Comparison of ENCODE assay signal across 8 cellular contexts in genomic region chr16:53743149-53743566, GRCh38. TPM values are rescaled to one million over a fixed set of nuclear protein-coding genes. Genes with fewer than 3 reads are reported as not detected.
DNase-seq lines count a peak whose midpoint lies in the region; ATAC-seq, FAIRE-seq and TF ChIP-seq lines count a peak whose summit lies in the region.

No MANE protein-coding gene starts in this region.

- H3K27me3 ChIP-seq in foreskin keratinocyte (no peaks in the 10 kb centered on the region), tibial artery (no peaks in the 10 kb centered on the region)

- no peak for TF ChIP-seq POLR2A in H54 (IDR thresholded peaks at IDR 0.05; ENCODE audit: low read depth, low read length)

- FAIRE-seq in H54 (lab: Jason Lieb, UNC): peak; percentile 80

- no peak for ATAC-seq in foreskin keratinocyte

- DNase-seq in CMK (ENCODE audit: low read depth): peak; percentile 31
- DNase-seq in H54 (ENCODE audit: insufficient read length, low spot score): no peak
- DNase-seq in SKM-1 (lab: John Stamatoyannopoulos, UW; ENCODE audit: unreplicated experiment): peak; percentile 8
- peak in 1 of 2 donors; percentile 29 for DNase-seq in foreskin keratinocyte
- no peak for DNase-seq in tibial artery
- DNase-seq in mesenteric fat pad (ENCODE audit: low spot score): no peak
- no peak for DNase-seq in cerebellar nuclear complex (lab: John Stamatoyannopoulos, UW)
- no peak for DNase-seq in NCI-H524 treated with DMSO at 0.1 percent for 48 hours (lab: John Stamatoyannopoulos, UW)

- H3K36me3 ChIP-seq in tibial artery: no peaks in the 10 kb centered on the region

- H3K9me3 ChIP-seq in tibial artery: no peaks in the 10 kb centered on the region

- intact Hi-C loops in tibial artery (cut with DNase I; ENCODE audit: low total_unique reads): no loop called here

- TF ChIP-seq CTCF in foreskin keratinocyte (conservative IDR thresholded peaks at IDR 0.05) (peak; percentile 69), tibial artery (IDR thresholded peaks at IDR 0.05) (peak; percentile 31 to 37)

- no peak overlapping the region for H3K4me3 ChIP-seq in tibial artery

- H3K27ac ChIP-seq in foreskin keratinocyte (no peak overlapping the region), tibial artery (no peak overlapping the region)

- H3K4me1 ChIP-seq in foreskin keratinocyte (peaks cover 42% of the 10 kb centered on the region), tibial artery (peaks cover 0 to 40% (median 12%) of the 10 kb centered on the region in 4 donors)

RNA-seq across cellular contexts. Expression of gene FTO, which starts 39.2 kb away (rescaled TPM):
- 65.7 and 67.3 TPM in 2 replicates for total RNA-seq in foreskin keratinocyte
- polyA plus RNA-seq in foreskin keratinocyte: 12.7 and 14.0 TPM in 2 replicates
- total RNA-seq in mesenteric fat pad: 91.0 TPM

RNA-seq across cellular contexts. Expression of gene RPGRIP1L, which starts 39.5 kb away (rescaled TPM):
- total RNA-seq in foreskin keratinocyte (9.7 and 9.8 TPM in 2 replicates), mesenteric fat pad (5.5 TPM)
- polyA plus RNA-seq in foreskin keratinocyte: 3.7 and 3.8 TPM in 2 replicates

Comparison
In these comparisons a context has a peak if more than half of its experiments do, and no peak if none do; other contexts are left out.
1. DNase-seq: peak in CMK (single experiment) and SKM-1 (single experiment); none in H54 (single experiment), tibial artery (0 of 2), mesenteric fat pad (single experiment), cerebellar nuclear complex (0 of 2) and NCI-H524 treated with DMSO at 0.1 percent for 48 hours (single experiment).